In genomic region chr15:84579261-84579721, GRCh38 we compare ENCODE assay signal across 8 cellular contexts. TPM values are rescaled to one million over a fixed set of nuclear protein-coding genes. Genes with fewer than 3 reads are reported as not detected.
A peak's percentile ranks its signal among the peaks of the same experiment; 100 is the strongest.
DNase-seq lines count a peak whose midpoint lies in the region; ATAC-seq, FAIRE-seq and TF ChIP-seq lines count a peak whose summit lies in the region.
"Not testable (repeated sequence)": the region's sequence is repeated elsewhere in the genome, so short reads cannot be mapped to it uniquely, and the experiment has no call there.

No MANE protein-coding gene starts in this region.

- not testable (repeated sequence) for H3K4me3 ChIP-seq in stomach

- H3K4me1 ChIP-seq in stomach, result peaks cover 0 to 15% (median 0%) of the 10 kb centered on the region in 4 donors

- WGBS in stomach, 5 donors, result 20 to 44% (median 39%) methylated on average over 7 of the region's 7 CpGs

- H3K9me3 ChIP-seq in stomach, result not testable (repeated sequence)

- FAIRE-seq in RCC 7860 (lab: Jason Lieb, UNC), result not testable (repeated sequence)

- intact Hi-C loops in left ventricle myocardium superior (cut with micrococcal nuclease); stomach (cut with DNase I; ENCODE audit: low total_unique reads): not testable (repeated sequence)

- TF ChIP-seq POLR2A in stomach (IDR thresholded peaks at IDR 0.05), result not testable (repeated sequence)

- not testable (repeated sequence) for TF ChIP-seq CTCF in stomach (IDR thresholded peaks at IDR 0.05)

- TF ChIP-seq EP300 in stomach (IDR thresholded peaks at IDR 0.05), result not testable (repeated sequence)

- H3K36me3 ChIP-seq in stomach, result not testable (repeated sequence)

- H3K27ac ChIP-seq in epithelial cell of prostate, result peak overlapping the region; percentile 65
- not testable (repeated sequence) for H3K27ac ChIP-seq in stomach

- DNase-seq in DMS 273 (lab: John Stamatoyannopoulos, UW; ENCODE audit: unreplicated experiment), result peak; percentile 7
- DNase-seq in LoVo (ENCODE audit: low spot score), result peak; percentile 71
- peak; percentile 56 for DNase-seq in RCC 7860 (ENCODE audit: low spot score)
- peak; percentile 72 for DNase-seq in astrocyte of the hippocampus (ENCODE audit: low read depth, low spot score)
- peak; percentile 64 for DNase-seq in epithelial cell of prostate (ENCODE audit: low read depth, low spot score)
- DNase-seq in left ventricle myocardium superior, result not testable (repeated sequence)
- peak; percentile 28 for DNase-seq in myocyte (ENCODE audit: low read depth)
- DNase-seq in stomach, result peak; percentile 61

- H3K27me3 ChIP-seq in stomach, result not testable (repeated sequence)

- ATAC-seq in left ventricle myocardium superior, result peak; percentile 47

RNA-seq across cellular contexts. Expression of gene ZSCAN2, which starts 21.5 kb away (rescaled TPM):
- total RNA-seq in left ventricle myocardium superior (6.4 TPM), myocyte (13.3 and 20.1 TPM in 2 replicates), stomach (10 to 100 TPM in 2 of 5 donors, 1 to 10 TPM in 3; 1.2 to 28.1 (median 7.3) TPM)
- polyA plus RNA-seq in myocyte (2012), result 16.1 TPM
- polyA plus RNA-seq in stomach, result 1 to 10 TPM; 3.0 to 8.5 (median 5.7) TPM
